In the genomic region with DNA sequence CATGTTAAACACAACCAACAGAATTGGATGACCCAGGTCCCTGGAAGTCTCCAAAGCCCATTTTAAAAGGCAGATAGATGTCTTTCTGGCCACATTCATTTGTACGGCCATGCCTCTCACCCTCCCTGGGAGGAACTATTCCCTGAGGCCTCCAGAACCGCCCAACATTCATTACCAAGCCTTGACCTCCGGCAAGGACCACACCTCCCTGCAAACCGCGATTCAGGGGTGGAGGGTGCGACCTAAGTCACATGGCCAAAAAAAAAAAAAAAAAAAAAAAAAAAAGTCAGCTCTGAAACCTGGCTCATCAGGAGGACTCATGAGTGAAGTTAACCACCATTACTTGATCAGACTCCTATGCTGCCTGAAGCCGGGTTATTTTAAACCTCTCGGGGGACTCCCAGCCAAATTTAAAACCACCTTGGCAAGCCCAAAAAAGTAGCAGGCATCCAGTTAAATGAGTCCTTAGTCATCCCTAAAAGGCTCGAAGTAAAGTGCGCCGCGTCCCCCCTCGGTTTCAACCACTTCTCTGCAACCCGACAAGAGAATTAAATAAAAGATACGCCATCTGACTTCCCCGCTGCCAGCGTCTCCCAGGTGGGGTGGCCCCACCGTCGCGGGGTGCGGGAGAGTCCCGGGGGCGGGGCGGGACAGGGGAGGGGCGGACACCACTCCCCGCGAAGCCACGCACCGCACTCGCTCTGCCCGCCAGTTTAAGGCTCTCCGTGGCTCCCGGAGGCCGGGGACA, we compare ENCODE assay signal across 8 cellular contexts. TPM values are rescaled to one million over a fixed set of nuclear protein-coding genes. Genes with fewer than 3 reads are reported as not detected.
DNase-seq lines count a peak whose midpoint lies in the region; ATAC-seq, FAIRE-seq and TF ChIP-seq lines count a peak whose summit lies in the region.

No MANE protein-coding gene starts in this region.

- H3K9ac ChIP-seq in keratinocyte (ENCODE audit: control insufficient read depth, extremely low read depth, insufficient read depth, low read length): peak overlapping the region; percentile 94

- H3K4me1 ChIP-seq in keratinocyte (ENCODE audit: control insufficient read depth, extremely low read depth, insufficient read depth, low read length): peaks cover 20% of the 10 kb centered on the region

- dilution Hi-C loops in keratinocyte (cut with MboI; ENCODE audit: extremely low pct_ligation_motif_present, low sequenced_read_pairs): no loop called here

- H3K36me3 ChIP-seq in keratinocyte (ENCODE audit: control insufficient read depth in 2 of 2, extremely low read depth in 1 of 2, insufficient read depth in 2 of 2, low read length in 2 of 2): no peaks in the 10 kb centered on the region

- no peak for FAIRE-seq in keratinocyte (lab: Jason Lieb, UNC)

- H3K27ac ChIP-seq in HL-60 (replicated peaks): no peak overlapping the region
- H3K27ac ChIP-seq in caudate nucleus (ENCODE audit: low read depth, low read length): peak overlapping the region; percentile 98
- H3K27ac ChIP-seq in keratinocyte (ENCODE audit: control insufficient read depth, insufficient read depth, low read length): peak overlapping the region; percentile 93

- peak overlapping the region; percentile 92 for H2AFZ ChIP-seq in keratinocyte (ENCODE audit: control insufficient read depth, low read length)

- H3K4me3 ChIP-seq in HL-60 (replicated peaks; ENCODE audit: insufficient read depth, low read length): peak overlapping the region; percentile 66
- H3K4me3 ChIP-seq in WI38 (ENCODE audit: low read depth, low read length): peak overlapping the region; percentile 90
- peak overlapping the region; percentile 68 to 89 (median 88) for H3K4me3 ChIP-seq in keratinocyte (ENCODE audit: control insufficient read depth in 2 of 3, extremely low read depth in 1 of 3, insufficient read depth in 2 of 3, low read depth in 1 of 3, low read length in 3 of 3)

- TF ChIP-seq CTCF in HL-60 (IDR thresholded peaks at IDR 0.05; ENCODE audit: insufficient read depth, low read length): no peak
- no peak for TF ChIP-seq CTCF in WI38 (IDR thresholded peaks at IDR 0.05; ENCODE audit: low read depth, low read length)
- no peak for TF ChIP-seq CTCF in keratinocyte (optimal IDR thresholded peaks at IDR 0.05 in 1 of 3, IDR thresholded peaks at IDR 0.05 in 1 of 3, conservative IDR thresholded peaks at IDR 0.05 in 1 of 3; ENCODE audit: extremely low read depth in 1 of 3, insufficient read depth in 2 of 3, low read length in 3 of 3)

- peak overlapping the region; percentile 87 for H3K4me2 ChIP-seq in keratinocyte (ENCODE audit: control insufficient read depth, extremely low read depth, insufficient read depth, low read depth, low read length)

- H3K27me3 ChIP-seq in HL-60 (ENCODE audit: insufficient read depth, poor library complexity, severe bottlenecking): no peaks in the 10 kb centered on the region
- no peaks in the 10 kb centered on the region for H3K27me3 ChIP-seq in keratinocyte (ENCODE audit: control insufficient read depth, extremely low read depth, insufficient read depth, low read length)

- ATAC-seq in GM19023 (IDR thresholded peaks at IDR 0.05; ENCODE audit: unreplicated experiment): peak; percentile 19

- H3K9me1 ChIP-seq in keratinocyte (ENCODE audit: control insufficient read depth, extremely low read depth, insufficient read depth, low read length): no peaks in the 10 kb centered on the region

- H3K9me3 ChIP-seq in keratinocyte (ENCODE audit: control insufficient read depth, low read depth, low read length): no peaks in the 10 kb centered on the region

- DNase-seq in AG08395 (ENCODE audit: low spot score) (peak; percentile 82), HL-60 (ENCODE audit: low read depth in 1 of 2, low spot score in 1 of 2) (no peak), caudate nucleus (lab: John Stamatoyannopoulos, UW) (peak in 37 of 61 donors; percentile 4 to 80 (median 52)), keratinocyte (ENCODE audit: low read depth, low spot score) (no peak), 8988T (no peak)
- peak; percentile 40 to 69 (median 54) for DNase-seq in stimulated activated CD4-positive, alpha-beta T cell treated with anti-CD3 and anti-CD28 coated beads, Interleukin-1b, Interleukin-23, amount 100 ng/mL, for 24 hours (ENCODE audit: low read depth in 4 of 4, low spot score in 1 of 4)

- H4K20me1 ChIP-seq in keratinocyte (ENCODE audit: control insufficient read depth, extremely low read depth, insufficient read depth, low read length): no peaks in the 10 kb centered on the region

- H3K79me2 ChIP-seq in keratinocyte (ENCODE audit: control insufficient read depth, insufficient read depth, low read length): no peaks in the 10 kb centered on the region

RNA-seq across cellular contexts. Expression of a gene that starts 2.4 kb away (rescaled TPM):
- 2.4 to 4.5 TPM (median 3.0 TPM) in 3 replicates for polyA plus RNA-seq in keratinocyte
- 2.4 TPM for polyA plus RNA-seq in keratinocyte (2011; ENCODE audit: low read depth)
- polyA plus RNA-seq in keratinocyte (2011; cell fraction: cytosol; rRNA removed): 2.2 and 3.4 TPM in 2 replicates
- 3.3 and 3.6 TPM in 2 replicates for polyA plus RNA-seq in keratinocyte (2011; cell fraction: nucleus; rRNA removed)
- 2.3 and 4.8 TPM in 2 replicates for polyA plus RNA-seq in keratinocyte (2012; ENCODE audit: low replicate concordance)
- polyA minus RNA-seq in keratinocyte: 1.4 to 2.3 TPM (median 2.2 TPM) in 3 replicates
- 2.9 TPM for polyA minus RNA-seq in keratinocyte (2011; cell fraction: cytosol; rRNA and poly(A)+ RNA removed)
- 2.8 and 3.9 TPM in 2 replicates for polyA minus RNA-seq in keratinocyte (2011; cell fraction: nucleus; rRNA and poly(A)+ RNA removed)

Comparison
In these comparisons a context has a peak if more than half of its experiments do, and no peak if none do; other contexts are left out.
1. DNase-seq: peak in AG08395 (single experiment), caudate nucleus (37 of 61) and stimulated activated CD4-positive, alpha-beta T cell treated with anti-CD3 and anti-CD28 coated beads, Interleukin-1b, Interleukin-23, amount 100 ng/mL, for 24 hours (4 of 4); none in HL-60 (0 of 2), keratinocyte (single experiment) and 8988T (single experiment).
2. Peak in every context shown above with its lines, with median percentiles within 50 percentile points of each other: H3K4me3 ChIP-seq.